In genomic region chr1:186206046-186206564, GRCh38 we compare ENCODE assay signal across 22 cellular contexts.
DNase-seq lines count a peak whose midpoint lies in the region; TF ChIP-seq lines count a peak whose summit lies in the region.
"Had no signal": no experiment of that assay in that cellular context is flagged by ENCODE, and none has a peak within 500 bp of the region (broad histone marks: within the 10 kb centered on the region; RNA-seq: fewer than 3 reads in every experiment).

No MANE protein-coding gene starts in this region.

- no peak overlapping the region for H3K14ac ChIP-seq in mesenchymal stem cell (ENCODE audit: low read length in 2 of 2)

- no peak overlapping the region for H2BK12ac ChIP-seq in mesenchymal stem cell (ENCODE audit: low read length in 2 of 2)

- H3K4me3 ChIP-seq in mammary epithelial cell (replicated peaks in 1 of 3; ENCODE audit: insufficient read depth in 1 of 3, low read depth in 2 of 3, low read length in 3 of 3) = no peak overlapping the region
- H3K4me3 ChIP-seq in breast epithelium = no peak overlapping the region
- H3K4me3 ChIP-seq in astrocyte of the cerebellum (ENCODE audit: low read depth, low read length) = no peak overlapping the region
- H3K4me3 ChIP-seq in mesenchymal stem cell (ENCODE audit: insufficient read depth in 1 of 2, low read depth in 1 of 2, low read length in 2 of 2) = peak overlapping the region in 1 of 2 experiments; percentile 5
- H3K4me3 ChIP-seq: SJCRH30 had no signal

- no peak overlapping the region for H3K4ac ChIP-seq in mesenchymal stem cell (ENCODE audit: low read depth in 1 of 2, low read length in 2 of 2)

- peak overlapping the region; percentile 20 for H2AFZ ChIP-seq in mammary epithelial cell (ENCODE audit: low read depth, low read length)
- H2AFZ ChIP-seq in mesenchymal stem cell (ENCODE audit: low read depth, low read length) = no peak overlapping the region

- no peak overlapping the region for H2BK5ac ChIP-seq in mesenchymal stem cell (ENCODE audit: low read depth, low read length, poor library complexity, severe bottlenecking)

- H2AK5ac ChIP-seq in mesenchymal stem cell (ENCODE audit: low read length, severe bottlenecking) = no peak overlapping the region

- H2BK120ac ChIP-seq in mesenchymal stem cell (ENCODE audit: low read depth, low read length) = no peak overlapping the region

- H3K4me2 ChIP-seq in mammary epithelial cell (ENCODE audit: insufficient read depth, low read depth, low read length) (no peak overlapping the region), mesenchymal stem cell (ENCODE audit: low read length, poor library complexity, severe bottlenecking) (no peak overlapping the region)

- no peak for TF ChIP-seq CTCF in mammary epithelial cell (conservative IDR thresholded peaks at IDR 0.05 in 1 of 2, IDR thresholded peaks at IDR 0.05 in 1 of 2; ENCODE audit: extremely low read depth in 1 of 2, insufficient read depth in 1 of 2, low read depth in 1 of 2, low read length in 2 of 2)
- no peak for TF ChIP-seq CTCF in breast epithelium (IDR thresholded peaks at IDR 0.05)
- TF ChIP-seq CTCF in astrocyte of the cerebellum (IDR thresholded peaks at IDR 0.05; ENCODE audit: low read depth, low read length, missing control alignments) = no peak

- H3K9ac ChIP-seq in mammary epithelial cell (ENCODE audit: insufficient read depth, low read length) (no peak overlapping the region), mesenchymal stem cell (ENCODE audit: low read length) (peak overlapping the region; percentile 64)

- no TSS peak for BruUV-seq in mammary epithelial cell (replicated peaks; lab: Mats Ljungman, UMichigan)

- WGBS in mammary epithelial cell (ENCODE audit: low coverage, missing lambda C conversion rate) = 99% methylated on average over 6 of the region's 7 CpGs
- WGBS in mesenchymal stem cell = 94% methylated on average over 7 of the region's 7 CpGs

- H4K8ac ChIP-seq in mesenchymal stem cell (ENCODE audit: low read length) = no peak overlapping the region

- H3K27ac ChIP-seq in mammary epithelial cell (ENCODE audit: insufficient read depth, low read depth, low read length) (no peak overlapping the region), breast epithelium (peak overlapping the region in 1 of 2 donors; percentile 32), mesenchymal stem cell (ENCODE audit: low read length, poor library complexity, severe bottlenecking) (no peak overlapping the region)
- H3K27ac ChIP-seq: HL-60, SJCRH30 had no signal

- no peak for TF ChIP-seq POLR2A in breast epithelium (IDR thresholded peaks at IDR 0.05)

- H4K20me1 ChIP-seq in mammary epithelial cell (ENCODE audit: insufficient read depth, low read length) = no peaks in the 10 kb centered on the region

- H3K79me1 ChIP-seq in mesenchymal stem cell (replicated peaks; ENCODE audit: low read length, poor library complexity, severe bottlenecking) = no peaks in the 10 kb centered on the region

- H3K18ac ChIP-seq in mesenchymal stem cell (ENCODE audit: low read depth in 1 of 2, low read length in 2 of 2) = no peak overlapping the region

- no peak overlapping the region for H4K91ac ChIP-seq in mesenchymal stem cell (ENCODE audit: low read length)

- H3K4me1 ChIP-seq in mammary epithelial cell (ENCODE audit: insufficient read depth, low read length) (peaks cover 9% of the 10 kb centered on the region), breast epithelium (no peaks in the 10 kb centered on the region), mesenchymal stem cell (ENCODE audit: control insufficient read depth, insufficient read depth, low read depth, low read length) (no peaks in the 10 kb centered on the region)
- H3K4me1 ChIP-seq: SJCRH30 had no signal

- no peaks in the 10 kb centered on the region for H3K79me2 ChIP-seq in mammary epithelial cell (ENCODE audit: insufficient read depth, low read length)

- no peaks in the 10 kb centered on the region for H3K36me3 ChIP-seq in mammary epithelial cell (ENCODE audit: insufficient read depth, low read length)
- no peaks in the 10 kb centered on the region for H3K36me3 ChIP-seq in breast epithelium
- no peaks in the 10 kb centered on the region for H3K36me3 ChIP-seq in mesenchymal stem cell (ENCODE audit: control insufficient read depth in 1 of 2, insufficient read depth in 2 of 2, low read depth in 1 of 2, low read length in 2 of 2)
- H3K36me3 ChIP-seq: SJCRH30 had no signal

- H3K23ac ChIP-seq in mesenchymal stem cell (ENCODE audit: low read length in 2 of 2) = no peak overlapping the region

- no peak overlapping the region for H2BK15ac ChIP-seq in mesenchymal stem cell (ENCODE audit: low read depth, poor library complexity, severe bottlenecking)

- H3K27me3 ChIP-seq in mammary epithelial cell (ENCODE audit: insufficient read depth, low read length) (no peaks in the 10 kb centered on the region), breast epithelium (no peaks in the 10 kb centered on the region), mesenchymal stem cell (ENCODE audit: control insufficient read depth in 1 of 2, insufficient read depth in 1 of 2, low read length in 2 of 2) (no peaks in the 10 kb centered on the region)
- H3K27me3 ChIP-seq: SJCRH30 had no signal

- in situ Hi-C loops in mammary epithelial cell (cut with MboI; ENCODE audit: low sequenced_read_pairs in 2 of 2) (loop anchor here (10.0 to 25.0 kb wide), 2 partner anchors 391 to 494 kb away; no protein-coding TSS in a partner anchor), astrocyte of the cerebellum (cut with HindIII; ENCODE audit: low sequenced_read_pairs) (no loop called here)

- H3K9me3 ChIP-seq in mammary epithelial cell (replicated peaks; ENCODE audit: insufficient read depth, low read length) (no peaks in the 10 kb centered on the region), breast epithelium (no peaks in the 10 kb centered on the region), mesenchymal stem cell (ENCODE audit: control insufficient read depth, low read length) (no peaks in the 10 kb centered on the region)
- H3K9me3 ChIP-seq: SJCRH30 had no signal

- intact Hi-C loops in mammary epithelial cell (cut with micrococcal nuclease) (no loop called here), breast epithelium (cut with DNase I; ENCODE audit: low total_unique reads) (no loop called here)

- no peak for DNase-seq in mammary epithelial cell
- DNase-seq in breast epithelium (ENCODE audit: low spot score in 2 of 2) = no peak
- peak; percentile 12 for DNase-seq in astrocyte of the cerebellum (ENCODE audit: low read depth)
- no peak for DNase-seq in mesenchymal stem cell
- no peak for DNase-seq in COLO668 (lab: John Stamatoyannopoulos, UW; ENCODE audit: unreplicated experiment)
- no peak for DNase-seq in NCI-H2196 treated with DMSO at 0.1 percent for 48 hours (lab: John Stamatoyannopoulos, UW; ENCODE audit: unreplicated experiment)
- no peak for DNase-seq in NCI-H1092 treated with DMSO at 0.1 percent for 48 hours (lab: John Stamatoyannopoulos, UW)
- DNase-seq in T-helper 9 cell = no peak
- DNase-seq: AML-193; C1 segment of cervical spinal cord; CD8-positive, alpha-beta T cell; DMS53; KG1; NCI-H1105; NCI-H146; NCI-H2029; NCI-H226; NCI-H510A treated with DMSO at 0.1 percent for 48 hours; NCI-H748 treated with DMSO at 0.1 percent for 48 hours; NK-92 treated with Interleukin-12 subunit alpha and Interleukin-12 subunit beta, amount 100 ng/mL, for 24 hours had no signal

- dilution Hi-C loops in mammary epithelial cell (cut with HindIII; ENCODE audit: low sequenced_read_pairs) = loop anchor here (10.0 kb wide), 1 partner anchor 61 kb away; no protein-coding TSS in a partner anchor

- CTCF ChIA-PET in mammary epithelial cell (lab: Charles Lee; ENCODE audit: low non-redundant PET) = no interaction called here
